ENCODE assay signal across 1 cellular context in the genomic region with DNA sequence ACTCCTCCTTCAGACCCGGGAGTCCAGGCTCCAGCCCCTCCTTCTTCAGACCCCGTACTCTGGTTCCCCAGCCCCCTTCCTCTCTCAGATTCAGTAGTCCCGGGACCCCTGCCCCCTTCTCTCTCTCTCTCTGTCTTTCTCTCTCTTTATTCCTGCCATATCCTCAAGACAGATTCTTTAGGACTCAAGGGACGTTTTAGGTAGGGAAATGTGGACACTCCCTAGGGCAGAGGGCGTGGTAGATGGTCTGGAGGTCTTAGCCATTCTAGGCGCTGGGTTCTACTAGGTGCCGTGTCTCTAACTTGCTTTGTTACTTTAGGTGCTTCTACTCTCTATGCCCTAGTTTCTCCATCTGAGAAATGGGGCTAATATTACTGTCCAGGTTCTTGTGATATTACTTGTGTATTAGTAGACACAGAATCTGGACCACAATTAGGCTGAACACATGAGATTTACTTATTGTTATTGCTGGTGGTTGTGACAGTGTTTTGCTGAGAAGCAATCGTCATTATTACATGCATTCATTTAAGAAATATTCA.
TF ChIP-seq lines count a peak whose summit lies in the region.

No MANE protein-coding gene starts in this region.

TF ChIP-seq in K562, 482 proteins besides CTCF, POLR2A, EP300 and RAD21 (continues in another document):
- TF ChIP-seq, protein P1, sequence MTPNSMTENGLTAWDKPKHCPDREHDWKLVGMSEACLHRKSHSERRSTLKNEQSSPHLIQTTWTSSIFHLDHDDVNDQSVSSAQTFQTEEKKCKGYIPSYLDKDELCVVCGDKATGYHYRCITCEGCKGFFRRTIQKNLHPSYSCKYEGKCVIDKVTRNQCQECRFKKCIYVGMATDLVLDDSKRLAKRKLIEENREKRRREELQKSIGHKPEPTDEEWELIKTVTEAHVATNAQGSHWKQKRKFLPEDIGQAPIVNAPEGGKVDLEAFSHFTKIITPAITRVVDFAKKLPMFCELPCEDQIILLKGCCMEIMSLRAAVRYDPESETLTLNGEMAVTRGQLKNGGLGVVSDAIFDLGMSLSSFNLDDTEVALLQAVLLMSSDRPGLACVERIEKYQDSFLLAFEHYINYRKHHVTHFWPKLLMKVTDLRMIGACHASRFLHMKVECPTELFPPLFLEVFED (CRISPR knock-in tag; conservative IDR thresholded peaks at IDR 0.05) = no peak
- TF ChIP-seq HNRNPLL (IDR thresholded peaks at IDR 0.05; ENCODE audit: low read depth, low read length, poor library complexity, severe bottlenecking) (no peak), PPARD (CRISPR knock-in tag; IDR thresholded peaks at IDR 0.05) (no peak), RCOR1 (IDR thresholded peaks at IDR 0.05; ENCODE audit: borderline replicate concordance in 1 of 2, low read depth in 2 of 2, low read length in 2 of 2) (peak in 1 of 2 experiments; percentile 32; a peak in 1 of 4 replicates), HNRNPUL1 (IDR thresholded peaks at IDR 0.05; ENCODE audit: low read length) (no peak), JUND (IDR thresholded peaks at IDR 0.05; ENCODE audit: borderline replicate concordance, low read depth, low read length) (no peak), JUND (tag; IDR thresholded peaks at IDR 0.05; ENCODE audit: borderline replicate concordance, low read depth, low read length) (no peak), FIP1L1 (IDR thresholded peaks at IDR 0.05; ENCODE audit: low read depth, low read length, poor library complexity, severe bottlenecking) (no peak), BCOR (IDR thresholded peaks at IDR 0.05) (peak; percentile 85; the same call in 1 of the 2 replicates), RBBP5 (IDR thresholded peaks at IDR 0.05; ENCODE audit: borderline replicate concordance, insufficient read depth, low read length, poor library complexity, severe bottlenecking) (no peak), PHB (CRISPR knock-in tag; IDR thresholded peaks at IDR 0.05) (no peak), CREBBP (IDR thresholded peaks at IDR 0.05; ENCODE audit: low read depth, low read length) (no peak), ZNF232 (CRISPR knock-in tag; IDR thresholded peaks at IDR 0.05) (no peak), ZNF121 (CRISPR knock-in tag; conservative IDR thresholded peaks at IDR 0.05) (0 out of 2 replicates have a peak, but pooled peaks have one; percentile 11), ZNF408 (CRISPR knock-in tag; IDR thresholded peaks at IDR 0.05; ENCODE audit: low read depth) (no peak), U2AF1 (optimal IDR thresholded peaks at IDR 0.05; ENCODE audit: low read depth, low read length) (no peak), ZNF551 (CRISPR knock-in tag; IDR thresholded peaks at IDR 0.05) (no peak)
- TF ChIP-seq, protein P2, sequence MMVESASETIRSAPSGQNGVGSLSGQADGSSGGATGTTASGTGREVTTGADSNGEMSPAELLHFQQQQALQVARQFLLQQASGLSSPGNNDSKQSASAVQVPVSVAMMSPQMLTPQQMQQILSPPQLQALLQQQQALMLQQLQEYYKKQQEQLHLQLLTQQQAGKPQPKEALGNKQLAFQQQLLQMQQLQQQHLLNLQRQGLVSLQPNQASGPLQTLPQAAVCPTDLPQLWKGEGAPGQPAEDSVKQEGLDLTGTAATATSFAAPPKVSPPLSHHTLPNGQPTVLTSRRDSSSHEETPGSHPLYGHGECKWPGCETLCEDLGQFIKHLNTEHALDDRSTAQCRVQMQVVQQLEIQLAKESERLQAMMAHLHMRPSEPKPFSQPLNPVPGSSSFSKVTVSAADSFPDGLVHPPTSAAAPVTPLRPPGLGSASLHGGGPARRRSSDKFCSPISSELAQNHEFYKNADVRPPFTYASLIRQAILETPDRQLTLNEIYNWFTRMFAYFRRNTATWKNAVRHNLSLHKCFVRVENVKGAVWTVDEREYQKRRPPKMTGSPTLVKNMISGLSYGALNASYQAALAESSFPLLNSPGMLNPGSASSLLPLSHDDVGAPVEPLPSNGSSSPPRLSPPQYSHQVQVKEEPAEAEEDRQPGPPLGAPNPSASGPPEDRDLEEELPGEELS (CRISPR knock-in tag; IDR thresholded peaks at IDR 0.05; ENCODE audit: borderline replicate concordance) = no peak
- TF ChIP-seq, protein P3, sequence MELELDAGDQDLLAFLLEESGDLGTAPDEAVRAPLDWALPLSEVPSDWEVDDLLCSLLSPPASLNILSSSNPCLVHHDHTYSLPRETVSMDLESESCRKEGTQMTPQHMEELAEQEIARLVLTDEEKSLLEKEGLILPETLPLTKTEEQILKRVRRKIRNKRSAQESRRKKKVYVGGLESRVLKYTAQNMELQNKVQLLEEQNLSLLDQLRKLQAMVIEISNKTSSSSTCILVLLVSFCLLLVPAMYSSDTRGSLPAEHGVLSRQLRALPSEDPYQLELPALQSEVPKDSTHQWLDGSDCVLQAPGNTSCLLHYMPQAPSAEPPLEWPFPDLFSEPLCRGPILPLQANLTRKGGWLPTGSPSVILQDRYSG (tag; conservative IDR thresholded peaks at IDR 0.05; ENCODE audit: low read depth) = no peak
- TF ChIP-seq, protein P4, sequence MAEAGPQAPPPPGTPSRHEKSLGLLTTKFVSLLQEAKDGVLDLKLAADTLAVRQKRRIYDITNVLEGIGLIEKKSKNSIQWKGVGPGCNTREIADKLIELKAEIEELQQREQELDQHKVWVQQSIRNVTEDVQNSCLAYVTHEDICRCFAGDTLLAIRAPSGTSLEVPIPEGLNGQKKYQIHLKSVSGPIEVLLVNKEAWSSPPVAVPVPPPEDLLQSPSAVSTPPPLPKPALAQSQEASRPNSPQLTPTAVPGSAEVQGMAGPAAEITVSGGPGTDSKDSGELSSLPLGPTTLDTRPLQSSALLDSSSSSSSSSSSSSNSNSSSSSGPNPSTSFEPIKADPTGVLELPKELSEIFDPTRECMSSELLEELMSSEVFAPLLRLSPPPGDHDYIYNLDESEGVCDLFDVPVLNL (CRISPR knock-in tag; IDR thresholded peaks at IDR 0.05; ENCODE audit: low read depth) = no peak
- TF ChIP-seq, protein P5, sequence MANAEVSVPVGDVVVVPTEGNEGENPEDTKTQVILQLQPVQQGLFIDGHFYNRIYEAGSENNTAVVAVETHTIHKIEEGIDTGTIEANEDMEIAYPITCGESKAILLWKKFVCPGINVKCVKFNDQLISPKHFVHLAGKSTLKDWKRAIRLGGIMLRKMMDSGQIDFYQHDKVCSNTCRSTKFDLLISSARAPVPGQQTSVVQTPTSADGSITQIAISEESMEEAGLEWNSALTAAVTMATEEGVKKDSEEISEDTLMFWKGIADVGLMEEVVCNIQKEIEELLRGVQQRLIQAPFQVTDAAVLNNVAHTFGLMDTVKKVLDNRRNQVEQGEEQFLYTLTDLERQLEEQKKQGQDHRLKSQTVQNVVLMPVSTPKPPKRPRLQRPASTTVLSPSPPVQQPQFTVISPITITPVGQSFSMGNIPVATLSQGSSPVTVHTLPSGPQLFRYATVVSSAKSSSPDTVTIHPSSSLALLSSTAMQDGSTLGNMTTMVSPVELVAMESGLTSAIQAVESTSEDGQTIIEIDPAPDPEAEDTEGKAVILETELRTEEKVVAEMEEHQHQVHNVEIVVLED (CRISPR knock-in tag; IDR thresholded peaks at IDR 0.05) = no peak
- TF ChIP-seq, protein P6, sequence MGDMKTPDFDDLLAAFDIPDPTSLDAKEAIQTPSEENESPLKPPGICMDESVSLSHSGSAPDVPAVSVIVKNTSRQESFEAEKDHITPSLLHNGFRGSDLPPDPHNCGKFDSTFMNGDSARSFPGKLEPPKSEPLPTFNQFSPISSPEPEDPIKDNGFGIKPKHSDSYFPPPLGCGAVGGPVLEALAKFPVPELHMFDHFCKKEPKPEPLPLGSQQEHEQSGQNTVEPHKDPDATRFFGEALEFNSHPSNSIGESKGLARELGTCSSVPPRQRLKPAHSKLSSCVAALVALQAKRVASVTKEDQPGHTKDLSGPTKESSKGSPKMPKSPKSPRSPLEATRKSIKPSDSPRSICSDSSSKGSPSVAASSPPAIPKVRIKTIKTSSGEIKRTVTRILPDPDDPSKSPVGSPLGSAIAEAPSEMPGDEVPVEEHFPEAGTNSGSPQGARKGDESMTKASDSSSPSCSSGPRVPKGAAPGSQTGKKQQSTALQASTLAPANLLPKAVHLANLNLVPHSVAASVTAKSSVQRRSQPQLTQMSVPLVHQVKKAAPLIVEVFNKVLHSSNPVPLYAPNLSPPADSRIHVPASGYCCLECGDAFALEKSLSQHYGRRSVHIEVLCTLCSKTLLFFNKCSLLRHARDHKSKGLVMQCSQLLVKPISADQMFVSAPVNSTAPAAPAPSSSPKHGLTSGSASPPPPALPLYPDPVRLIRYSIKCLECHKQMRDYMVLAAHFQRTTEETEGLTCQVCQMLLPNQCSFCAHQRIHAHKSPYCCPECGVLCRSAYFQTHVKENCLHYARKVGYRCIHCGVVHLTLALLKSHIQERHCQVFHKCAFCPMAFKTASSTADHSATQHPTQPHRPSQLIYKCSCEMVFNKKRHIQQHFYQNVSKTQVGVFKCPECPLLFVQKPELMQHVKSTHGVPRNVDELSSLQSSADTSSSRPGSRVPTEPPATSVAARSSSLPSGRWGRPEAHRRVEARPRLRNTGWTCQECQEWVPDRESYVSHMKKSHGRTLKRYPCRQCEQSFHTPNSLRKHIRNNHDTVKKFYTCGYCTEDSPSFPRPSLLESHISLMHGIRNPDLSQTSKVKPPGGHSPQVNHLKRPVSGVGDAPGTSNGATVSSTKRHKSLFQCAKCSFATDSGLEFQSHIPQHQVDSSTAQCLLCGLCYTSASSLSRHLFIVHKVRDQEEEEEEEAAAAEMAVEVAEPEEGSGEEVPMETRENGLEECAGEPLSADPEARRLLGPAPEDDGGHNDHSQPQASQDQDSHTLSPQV (IDR thresholded peaks at IDR 0.05) = 0 out of 2 replicates have a peak, but pooled peaks have one; percentile 26
- TF ChIP-seq, protein P7, sequence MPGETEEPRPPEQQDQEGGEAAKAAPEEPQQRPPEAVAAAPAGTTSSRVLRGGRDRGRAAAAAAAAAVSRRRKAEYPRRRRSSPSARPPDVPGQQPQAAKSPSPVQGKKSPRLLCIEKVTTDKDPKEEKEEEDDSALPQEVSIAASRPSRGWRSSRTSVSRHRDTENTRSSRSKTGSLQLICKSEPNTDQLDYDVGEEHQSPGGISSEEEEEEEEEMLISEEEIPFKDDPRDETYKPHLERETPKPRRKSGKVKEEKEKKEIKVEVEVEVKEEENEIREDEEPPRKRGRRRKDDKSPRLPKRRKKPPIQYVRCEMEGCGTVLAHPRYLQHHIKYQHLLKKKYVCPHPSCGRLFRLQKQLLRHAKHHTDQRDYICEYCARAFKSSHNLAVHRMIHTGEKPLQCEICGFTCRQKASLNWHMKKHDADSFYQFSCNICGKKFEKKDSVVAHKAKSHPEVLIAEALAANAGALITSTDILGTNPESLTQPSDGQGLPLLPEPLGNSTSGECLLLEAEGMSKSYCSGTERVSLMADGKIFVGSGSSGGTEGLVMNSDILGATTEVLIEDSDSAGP (CRISPR knock-in tag; IDR thresholded peaks at IDR 0.05) = no peak
- TF ChIP-seq, protein P8, sequence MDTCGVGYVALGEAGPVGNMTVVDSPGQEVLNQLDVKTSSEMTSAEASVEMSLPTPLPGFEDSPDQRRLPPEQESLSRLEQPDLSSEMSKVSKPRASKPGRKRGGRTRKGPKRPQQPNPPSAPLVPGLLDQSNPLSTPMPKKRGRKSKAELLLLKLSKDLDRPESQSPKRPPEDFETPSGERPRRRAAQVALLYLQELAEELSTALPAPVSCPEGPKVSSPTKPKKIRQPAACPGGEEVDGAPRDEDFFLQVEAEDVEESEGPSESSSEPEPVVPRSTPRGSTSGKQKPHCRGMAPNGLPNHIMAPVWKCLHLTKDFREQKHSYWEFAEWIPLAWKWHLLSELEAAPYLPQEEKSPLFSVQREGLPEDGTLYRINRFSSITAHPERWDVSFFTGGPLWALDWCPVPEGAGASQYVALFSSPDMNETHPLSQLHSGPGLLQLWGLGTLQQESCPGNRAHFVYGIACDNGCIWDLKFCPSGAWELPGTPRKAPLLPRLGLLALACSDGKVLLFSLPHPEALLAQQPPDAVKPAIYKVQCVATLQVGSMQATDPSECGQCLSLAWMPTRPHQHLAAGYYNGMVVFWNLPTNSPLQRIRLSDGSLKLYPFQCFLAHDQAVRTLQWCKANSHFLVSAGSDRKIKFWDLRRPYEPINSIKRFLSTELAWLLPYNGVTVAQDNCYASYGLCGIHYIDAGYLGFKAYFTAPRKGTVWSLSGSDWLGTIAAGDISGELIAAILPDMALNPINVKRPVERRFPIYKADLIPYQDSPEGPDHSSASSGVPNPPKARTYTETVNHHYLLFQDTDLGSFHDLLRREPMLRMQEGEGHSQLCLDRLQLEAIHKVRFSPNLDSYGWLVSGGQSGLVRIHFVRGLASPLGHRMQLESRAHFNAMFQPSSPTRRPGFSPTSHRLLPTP (IDR thresholded peaks at IDR 0.05; ENCODE audit: borderline replicate concordance, extremely low read depth, insufficient read length) = no peak
- TF ChIP-seq, protein P9, sequence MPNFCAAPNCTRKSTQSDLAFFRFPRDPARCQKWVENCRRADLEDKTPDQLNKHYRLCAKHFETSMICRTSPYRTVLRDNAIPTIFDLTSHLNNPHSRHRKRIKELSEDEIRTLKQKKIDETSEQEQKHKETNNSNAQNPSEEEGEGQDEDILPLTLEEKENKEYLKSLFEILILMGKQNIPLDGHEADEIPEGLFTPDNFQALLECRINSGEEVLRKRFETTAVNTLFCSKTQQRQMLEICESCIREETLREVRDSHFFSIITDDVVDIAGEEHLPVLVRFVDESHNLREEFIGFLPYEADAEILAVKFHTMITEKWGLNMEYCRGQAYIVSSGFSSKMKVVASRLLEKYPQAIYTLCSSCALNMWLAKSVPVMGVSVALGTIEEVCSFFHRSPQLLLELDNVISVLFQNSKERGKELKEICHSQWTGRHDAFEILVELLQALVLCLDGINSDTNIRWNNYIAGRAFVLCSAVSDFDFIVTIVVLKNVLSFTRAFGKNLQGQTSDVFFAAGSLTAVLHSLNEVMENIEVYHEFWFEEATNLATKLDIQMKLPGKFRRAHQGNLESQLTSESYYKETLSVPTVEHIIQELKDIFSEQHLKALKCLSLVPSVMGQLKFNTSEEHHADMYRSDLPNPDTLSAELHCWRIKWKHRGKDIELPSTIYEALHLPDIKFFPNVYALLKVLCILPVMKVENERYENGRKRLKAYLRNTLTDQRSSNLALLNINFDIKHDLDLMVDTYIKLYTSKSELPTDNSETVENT (CRISPR knock-in tag; IDR thresholded peaks at IDR 0.05) = no peak
